ENCODE assay signal across 9 cellular contexts in the genomic region with DNA sequence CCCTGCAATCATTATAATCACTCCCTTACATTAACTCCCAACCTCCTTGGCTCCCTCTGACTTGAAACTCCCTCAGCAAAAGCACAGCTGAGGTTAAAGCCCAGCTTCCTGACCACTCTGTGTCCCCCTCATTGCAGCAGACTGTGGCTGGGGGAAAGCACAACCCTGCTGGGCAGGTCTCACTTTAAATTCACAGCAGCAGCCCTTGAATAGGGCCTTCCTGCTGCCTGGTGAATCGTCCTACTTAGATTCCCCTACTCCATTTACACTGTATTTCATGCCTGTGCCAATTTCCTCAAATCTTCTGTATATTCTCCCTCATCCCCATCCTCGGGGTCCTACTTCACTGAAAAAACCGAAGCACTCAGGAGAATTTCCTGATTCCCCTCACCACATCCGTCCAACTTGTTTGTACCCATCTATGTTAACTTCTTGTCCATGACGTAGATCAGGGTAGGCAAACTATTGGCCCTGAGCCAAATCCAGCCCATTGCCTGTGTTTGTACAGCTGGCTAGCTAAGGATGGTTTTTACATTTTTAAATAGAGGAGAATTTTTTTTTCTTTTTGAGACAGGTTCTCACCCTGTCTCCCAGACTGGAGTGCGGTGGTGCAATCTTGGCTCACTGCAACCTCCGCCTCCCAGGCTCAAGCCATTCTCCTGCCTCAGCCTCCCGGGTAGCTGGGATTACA. TPM values are rescaled to one million over a fixed set of nuclear protein-coding genes. Genes with fewer than 3 reads are reported as not detected.
A peak's percentile ranks its signal among the peaks of the same experiment; 100 is the strongest.
DNase-seq lines count a peak whose midpoint lies in the region; ATAC-seq, FAIRE-seq and TF ChIP-seq lines count a peak whose summit lies in the region.
"Had no signal": no experiment of that assay in that cellular context is flagged by ENCODE, and none has a peak within 500 bp of the region (broad histone marks: within the 10 kb centered on the region; RNA-seq: fewer than 3 reads in every experiment).

No MANE protein-coding gene starts in this region.

- H3K36me3 ChIP-seq in BLaER1: no peaks in the 10 kb centered on the region

- peak overlapping the region; percentile 22; the same call in 1 of the 2 replicates for H3K4me2 ChIP-seq in BLaER1

- no peaks in the 10 kb centered on the region for H3K9me3 ChIP-seq in BLaER1

- H4K20me1 ChIP-seq in BLaER1: no peaks in the 10 kb centered on the region

- no peak overlapping the region for H3K4me3 ChIP-seq in BLaER1

- DNase-seq in NCI-H1417 treated with DMSO at 0.1 percent for 48 hours (lab: John Stamatoyannopoulos, UW): peak; percentile 66
- DNase-seq in activated CD4-positive, alpha-beta T cell treated with anti-CD3 and anti-CD28 coated beads, Interleukin-2, amount 50 U/mL, for 1 hour: peak; percentile 24
- DNase-seq in hepatic stellate cell (ENCODE audit: low spot score): peak; percentile 22
- DNase-seq in H4 (ENCODE audit: low spot score): no peak
- DNase-seq in D721Med (ENCODE audit: insufficient read length, low spot score): no peak
- no peak for DNase-seq in retina

- no peak for ATAC-seq in GM21786 (IDR thresholded peaks at IDR 0.05; ENCODE audit: unreplicated experiment)

- FAIRE-seq in D721Med (lab: Jason Lieb, UNC): no peak

- no peak overlapping the region for H3K27ac ChIP-seq in BLaER1

- TF ChIP-seq CTCF in D721Med (IDR thresholded peaks at IDR 0.05; ENCODE audit: insufficient read depth, missing control alignments): no peak

- H3K27me3 ChIP-seq in BLaER1: no peaks in the 10 kb centered on the region

- H3K9ac ChIP-seq in BLaER1: no peak overlapping the region

- peaks cover 11% of the 10 kb centered on the region for H3K4me1 ChIP-seq in BLaER1

RNA-seq across cellular contexts. Expression of a gene that starts 31.5 kb away (rescaled TPM):
- total RNA-seq in H4 (2014; rRNA removed; shearing (Covaris generic)): not detected in 2 replicates
- total RNA-seq: M059J had no signal

Comparison
In these comparisons a context has a peak if more than half of its experiments do, and no peak if none do; other contexts are left out.
1. DNase-seq: peak in NCI-H1417 treated with DMSO at 0.1 percent for 48 hours (single experiment), activated CD4-positive, alpha-beta T cell treated with anti-CD3 and anti-CD28 coated beads, Interleukin-2, amount 50 U/mL, for 1 hour (single experiment) and hepatic stellate cell (single experiment); none in H4 (single experiment), D721Med (single experiment) and retina (single experiment).